ENCODE assay signal across 8 cellular contexts in genomic region chr20:45798935-45799642, GRCh38.
DNase-seq lines count a peak whose midpoint lies in the region; ATAC-seq and TF ChIP-seq lines count a peak whose summit lies in the region.

No MANE protein-coding gene starts in this region.

- peak; percentile 81 for TF ChIP-seq CTCF in AG09309 (IDR thresholded peaks at IDR 0.05; ENCODE audit: control insufficient read depth, insufficient read depth, low read depth, low read length, missing control alignments)
- TF ChIP-seq CTCF in WI38 (IDR thresholded peaks at IDR 0.05; ENCODE audit: low read depth, low read length) = peak; percentile 74
- TF ChIP-seq CTCF in cardiac fibroblast (IDR thresholded peaks at IDR 0.05; ENCODE audit: low read depth, low read length) = peak; percentile 79

- DNase-seq in AG09309 (ENCODE audit: low read depth) = no peak
- DNase-seq in NCI-H2196 (lab: John Stamatoyannopoulos, UW; ENCODE audit: unreplicated experiment) = peak; percentile 77
- DNase-seq in cardiac fibroblast (ENCODE audit: low read depth in 2 of 2) = peak; percentile 66
- DNase-seq in left kidney (ENCODE audit: low read depth, low spot score) = peak; percentile 74
- DNase-seq in stimulated activated CD8-positive, alpha-beta memory T cell treated with anti-CD3 and anti-CD28 coated beads, Interleukin-12 subunit alpha, Interleukin-12 subunit beta, amount 100 ng/mL, for 1 hour (ENCODE audit: low read depth) = peak; percentile 48

- H3K4me3 ChIP-seq in AG09309 (ENCODE audit: control insufficient read depth, low read depth, low read length) = no peak overlapping the region
- no peak overlapping the region for H3K4me3 ChIP-seq in WI38 (ENCODE audit: low read depth, low read length)
- H3K4me3 ChIP-seq in cardiac fibroblast (replicated peaks in 1 of 2; ENCODE audit: low read depth in 2 of 2, low read length in 2 of 2) = no peak overlapping the region

- peak; percentile 57 for ATAC-seq in GM21529 (IDR thresholded peaks at IDR 0.05; ENCODE audit: unreplicated experiment)
- no peak for ATAC-seq in GM18870 (IDR thresholded peaks at IDR 0.05; ENCODE audit: unreplicated experiment)
